In the genomic region with DNA sequence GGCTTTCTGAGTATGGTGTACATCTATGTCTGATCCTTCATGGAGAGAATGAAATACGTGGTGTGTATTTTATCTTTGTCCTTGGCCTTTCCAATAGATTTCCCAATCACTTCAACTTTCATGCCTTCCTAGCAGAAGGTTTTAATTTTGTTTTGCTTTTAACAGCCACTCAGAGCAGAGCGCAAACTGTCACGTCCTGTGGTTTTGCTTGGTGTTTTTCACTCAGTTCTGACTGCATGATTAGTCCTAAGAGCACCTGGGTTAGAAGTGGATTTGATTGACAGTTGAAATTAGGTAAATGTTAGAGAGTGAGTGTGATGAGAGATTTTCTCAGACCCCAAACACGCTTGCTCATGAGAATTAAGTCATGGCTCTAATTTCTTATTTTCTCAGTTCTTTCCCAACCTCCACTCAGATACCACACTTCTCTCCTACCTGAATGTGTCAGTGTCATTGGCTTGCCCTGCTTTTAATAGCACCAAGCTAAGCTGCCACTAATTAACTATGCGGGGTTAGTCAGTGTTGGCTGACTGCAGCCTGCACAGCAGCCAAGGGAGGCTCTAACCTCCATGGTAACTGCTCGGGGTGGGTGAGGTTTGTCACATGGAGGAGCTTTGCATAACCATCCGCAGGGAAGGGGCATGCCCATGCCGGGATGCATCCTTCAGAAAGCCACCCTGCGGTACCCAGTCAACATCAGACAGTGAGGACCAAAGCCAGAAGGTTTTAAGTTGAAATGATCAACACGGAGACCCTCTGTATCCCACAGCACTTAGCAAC, we compare ENCODE assay signal across 8 cellular contexts.
DNase-seq lines count a peak whose midpoint lies in the region; ATAC-seq, FAIRE-seq and TF ChIP-seq lines count a peak whose summit lies in the region.

No MANE protein-coding gene starts in this region.

- H3K4me3 ChIP-seq in HepG2 (replicated peaks in 1 of 3; ENCODE audit: insufficient read depth in 1 of 3, low read depth in 2 of 3, low read length in 3 of 3), result no peak overlapping the region
- no peak overlapping the region for H3K4me3 ChIP-seq in A673 (ENCODE audit: low read depth, low read length, poor library complexity, severe bottlenecking)

- no peak overlapping the region for H2AFZ ChIP-seq in HepG2 (ENCODE audit: low read length)

- BruUV-seq in HepG2 (replicated peaks; lab: Mats Ljungman, UMichigan), result no TSS peak
- no TSS peak for BruUV-seq in A673 (replicated peaks; lab: Mats Ljungman, UMichigan)

- peak overlapping the region; percentile 96 for H3K27ac Mint-ChIP-seq in activated T-helper 17 cell treated with anti-CD3 and anti-CD28 coated beads, Interleukin-2, amount 50 U/mL, for 72 hours

- peaks cover 8% of the 10 kb centered on the region for H3K27me3 Mint-ChIP-seq in activated T-helper 17 cell treated with anti-CD3 and anti-CD28 coated beads, Interleukin-2, amount 50 U/mL, for 72 hours

- H3K4me3 Mint-ChIP-seq in activated T-helper 17 cell treated with anti-CD3 and anti-CD28 coated beads, Interleukin-2, amount 50 U/mL, for 72 hours, result peak overlapping the region; percentile 83

- peaks cover 64% of the 10 kb centered on the region for H3K4me1 ChIP-seq in HepG2 (ENCODE audit: insufficient read depth, low read length)
- no peaks in the 10 kb centered on the region for H3K4me1 ChIP-seq in A673 (ENCODE audit: insufficient read depth, low read length, poor library complexity, severe bottlenecking)

- peak; percentile 98 for FAIRE-seq in GM12891 (lab: Jason Lieb, UNC)
- peak; percentile 61 for FAIRE-seq in HepG2 (lab: Jason Lieb, UNC)

- H3K36me3 ChIP-seq in HepG2 (replicated peaks in 1 of 2; ENCODE audit: control insufficient read depth in 1 of 2, insufficient read depth in 2 of 2, low read length in 2 of 2) (no peaks in the 10 kb centered on the region), A673 (ENCODE audit: insufficient read depth, low read length, poor library complexity, severe bottlenecking) (no peaks in the 10 kb centered on the region)

- POLR2A ChIA-PET in HepG2 (lab: Yijun Ruan, JAX) (no interaction called here), A673 (lab: Charles Lee; ENCODE audit: low non-redundant PET) (no interaction called here)

- H3K9me3 Mint-ChIP-seq in activated T-helper 17 cell treated with anti-CD3 and anti-CD28 coated beads, Interleukin-2, amount 50 U/mL, for 72 hours, result no peaks in the 10 kb centered on the region

- H3K4me2 ChIP-seq in HepG2 (ENCODE audit: low read depth, low read length), result no peak overlapping the region

- no peaks in the 10 kb centered on the region for H4K20me1 ChIP-seq in HepG2 (ENCODE audit: insufficient read depth, low read length)

- 71% methylated on average over 10 of the region's 10 CpGs for WGBS in HepG2 (ENCODE audit: low lambda C conversion rate)

- intact Hi-C loops in HepG2 (cut with micrococcal nuclease; ENCODE audit: unreplicated experiment) (no loop called here), A673 (cut with micrococcal nuclease; ENCODE audit: unreplicated experiment) (no loop called here)

- no peaks in the 10 kb centered on the region for H3K27me3 ChIP-seq in HepG2 (ENCODE audit: control insufficient read depth in 1 of 2, insufficient read depth in 2 of 2, low read length in 2 of 2)
- H3K27me3 ChIP-seq in A673 (replicated peaks; ENCODE audit: insufficient read depth, low read depth, low read length, poor library complexity), result no peaks in the 10 kb centered on the region

- peaks cover 15% of the 10 kb centered on the region for H3K4me1 Mint-ChIP-seq in activated T-helper 17 cell treated with anti-CD3 and anti-CD28 coated beads, Interleukin-2, amount 50 U/mL, for 72 hours

- TF ChIP-seq POLR2A in GM12891 (IDR thresholded peaks at IDR 0.05; ENCODE audit: low read depth, low read length) (peak; percentile 71; the same call in 1 of the 2 replicates), HepG2 (IDR thresholded peaks at IDR 0.05; ENCODE audit: insufficient read depth in 1 of 2, low read depth in 2 of 2, low read length in 2 of 2) (no peak)

- no peak overlapping the region for H3K9ac ChIP-seq in HepG2 (ENCODE audit: insufficient read depth, low read depth, low read length)

- TF ChIP-seq CTCF in HepG2 (CRISPR knock-in tag; IDR thresholded peaks at IDR 0.05), result no peak
- no peak for TF ChIP-seq CTCF in A673 (conservative IDR thresholded peaks at IDR 0.05; ENCODE audit: low read depth, low read length)

- ATAC-seq in GM19467 (IDR thresholded peaks at IDR 0.05; ENCODE audit: unreplicated experiment), result peak; percentile 81
- peak; percentile 81 for ATAC-seq in HG03460 (IDR thresholded peaks at IDR 0.05; ENCODE audit: unreplicated experiment)
- peak; percentile 90 for ATAC-seq in activated T-helper 17 cell treated with anti-CD3 and anti-CD28 coated beads, Interleukin-2, amount 50 U/mL, for 72 hours (replicated peaks)
- ATAC-seq in HepG2, result peak; percentile 46; the same call in 2 of the 3 replicates

- H3K9me3 ChIP-seq in HepG2 (ENCODE audit: low read length) (no peaks in the 10 kb centered on the region), A673 (ENCODE audit: low read depth, low read length, poor library complexity, severe bottlenecking) (no peaks in the 10 kb centered on the region)

- TF ChIP-seq EP300 in HepG2 (IDR thresholded peaks at IDR 0.05; ENCODE audit: low read depth in 2 of 2, low read length in 2 of 2) (peak in 1 of 2 experiments; percentile 36; a peak in 2 of 4 replicates), HepG2 (CRISPR knock-in tag; IDR thresholded peaks at IDR 0.05; ENCODE audit: borderline replicate concordance) (no peak)

- DNase-seq in GM12891 (ENCODE audit: insufficient read length, low spot score) (peak; percentile 41), HepG2 (ENCODE audit: low spot score) (peak; percentile 37), A673 (ENCODE audit: low spot score) (no peak), NCI-H1930 (lab: John Stamatoyannopoulos, UW) (no peak)
- no peak for DNase-seq in effector CD8-positive, alpha-beta T cell (lab: John Stamatoyannopoulos, UW)

- peak overlapping the region; percentile 42 for H3K27ac ChIP-seq in HepG2 (ENCODE audit: extremely low read length, insufficient read depth, low read length)
- H3K27ac ChIP-seq in A673 (ENCODE audit: low read depth, low read length, poor library complexity, severe bottlenecking), result no peak overlapping the region

- in situ Hi-C loops in HepG2 (cut with HindIII; ENCODE audit: extremely low pct_ligation_motif_present, low pct_unique_long_range_greater_than_20kb), result no loop called here

- no peak for TF ChIP-seq RAD21 in HepG2 (CRISPR knock-in tag; IDR thresholded peaks at IDR 0.05)

- H3K36me3 Mint-ChIP-seq in activated T-helper 17 cell treated with anti-CD3 and anti-CD28 coated beads, Interleukin-2, amount 50 U/mL, for 72 hours (ENCODE audit: low read depth), result no peaks in the 10 kb centered on the region

- CTCF ChIA-PET in HepG2 (lab: Yijun Ruan, JAX; ENCODE audit: low intra/inter-chr PET ratio, low total read pairs), result no interaction called here
- CTCF ChIA-PET in A673 (lab: Charles Lee), result no interaction called here

- no peaks in the 10 kb centered on the region for H3K79me2 ChIP-seq in HepG2 (ENCODE audit: insufficient read depth, low read length)

TF ChIP-seq in GM12891, 5 proteins besides CTCF, POLR2A, EP300 and RAD21:
- TF ChIP-seq TAF1 (IDR thresholded peaks at IDR 0.05; ENCODE audit: low read depth, low read length) (peak; percentile 49; the same call in 1 of the 2 replicates), POLR2AphosphoS5 (IDR thresholded peaks at IDR 0.05; ENCODE audit: low read depth, low read length) (peak; percentile 51; the same call in 1 of the 2 replicates), PAX5 (IDR thresholded peaks at IDR 0.05; ENCODE audit: insufficient read depth, low read length, severe bottlenecking) (no peak), POU2F2 (IDR thresholded peaks at IDR 0.05; ENCODE audit: low read depth, low read length) (peak; percentile 88; the same call in 1 of the 2 replicates), SPI1 (IDR thresholded peaks at IDR 0.05; ENCODE audit: low read depth, low read length) (0 out of 2 replicates have a peak, but pooled peaks have one; percentile 18)

TF ChIP-seq in HepG2, 621 proteins besides CTCF, POLR2A, EP300 and RAD21 (continues in another document):
- TF ChIP-seq GATAD2A (CRISPR knock-in tag; IDR thresholded peaks at IDR 0.05) (peak; percentile 61), ZNF431 (CRISPR knock-in tag; IDR thresholded peaks at IDR 0.05; ENCODE audit: borderline replicate concordance, low read depth) (0 out of 2 replicates have a peak, but pooled peaks have one; percentile 8), NR2F6 (IDR thresholded peaks at IDR 0.05) (peak; percentile 75), NR2F6 (CRISPR knock-in tag; IDR thresholded peaks at IDR 0.05) (peak; percentile 74), SOX13 (IDR thresholded peaks at IDR 0.05) (no peak), SOX13 (CRISPR knock-in tag; conservative IDR thresholded peaks at IDR 0.05 in 1 of 2, IDR thresholded peaks at IDR 0.05 in 1 of 2) (peak in 1 of 2 experiments; percentile 30; a peak in 1 of 4 replicates), SAP130 (CRISPR knock-in tag; IDR thresholded peaks at IDR 0.05; ENCODE audit: low read depth) (peak; percentile 50), RXRB (CRISPR knock-in tag; IDR thresholded peaks at IDR 0.05; ENCODE audit: borderline replicate concordance) (peak; percentile 37; the same call in 1 of the 2 replicates)
- TF ChIP-seq, protein P1, sequence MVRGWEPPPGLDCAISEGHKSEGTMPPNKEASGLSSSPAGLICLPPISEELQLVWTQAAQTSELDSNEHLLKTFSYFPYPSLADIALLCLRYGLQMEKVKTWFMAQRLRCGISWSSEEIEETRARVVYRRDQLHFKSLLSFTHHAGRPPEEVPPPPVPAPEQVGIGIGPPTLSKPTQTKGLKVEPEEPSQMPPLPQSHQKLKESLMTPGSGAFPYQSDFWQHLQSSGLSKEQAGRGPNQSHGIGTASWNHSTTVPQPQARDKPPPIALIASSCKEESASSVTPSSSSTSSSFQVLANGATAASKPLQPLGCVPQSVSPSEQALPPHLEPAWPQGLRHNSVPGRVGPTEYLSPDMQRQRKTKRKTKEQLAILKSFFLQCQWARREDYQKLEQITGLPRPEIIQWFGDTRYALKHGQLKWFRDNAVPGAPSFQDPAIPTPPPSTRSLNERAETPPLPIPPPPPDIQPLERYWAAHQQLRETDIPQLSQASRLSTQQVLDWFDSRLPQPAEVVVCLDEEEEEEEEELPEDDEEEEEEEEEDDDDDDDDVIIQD (CRISPR knock-in tag; IDR thresholded peaks at IDR 0.05; ENCODE audit: low read depth), result peak; percentile 64

Comparison
In these comparisons a context has a peak if more than half of its experiments do, and no peak if none do; other contexts are left out.
1. DNase-seq: peak in GM12891 (single experiment) and HepG2 (single experiment); none in A673 (single experiment), effector CD8-positive, alpha-beta T cell (single experiment) and NCI-H1930 (0 of 2).
2. Peak in every context shown above with its lines, with median percentiles within 50 percentile points of each other: ATAC-seq.